ENCODE assay signal across 17 cellular contexts in genomic region chr2:61758159-61758558, GRCh38.
DNase-seq lines count a peak whose midpoint lies in the region; ATAC-seq, FAIRE-seq and TF ChIP-seq lines count a peak whose summit lies in the region.
"Had no signal": no experiment of that assay in that cellular context is flagged by ENCODE, and none has a peak within 500 bp of the region (broad histone marks: within the 10 kb centered on the region; RNA-seq: fewer than 3 reads in every experiment).

No MANE protein-coding gene starts in this region.

- DNase-seq in activated CD4-positive, CD25-positive, alpha-beta regulatory T cell treated with anti-CD3 and anti-CD28 coated beads, Interleukin-2, amount 50 U/mL, for 72 hours: no peak
- DNase-seq in A549 (ENCODE audit: low read depth in 1 of 2, low spot score in 1 of 2): no peak
- DNase-seq in fibroblast of mammary gland (ENCODE audit: low read depth): peak; percentile 8
- DNase-seq in smooth muscle cell (lab: John Stamatoyannopoulos, UW; ENCODE audit: unreplicated experiment): no peak
- no peak for DNase-seq in T-helper 9 cell
- DNase-seq in thyroid gland: no peak
- DNase-seq: CD8-positive, alpha-beta T cell; DMS 273 treated with DMSO at 0.1 percent for 48 hours; DMS53; DND-41; EL; GOT3; H9 had no signal

- H3K36me3 ChIP-seq in smooth muscle cell (ENCODE audit: low read depth): peaks cover 3% of the 10 kb centered on the region
- no peaks in the 10 kb centered on the region for H3K36me3 ChIP-seq in thyroid gland
- H3K36me3 ChIP-seq: BLaER1 treated with 17β-estradiol and CSF1 and Interleukin-3, amounts not matched to agents 10 nM and 100 nM had no signal

- peak; percentile 51 to 52 for ATAC-seq in activated CD4-positive, CD25-positive, alpha-beta regulatory T cell treated with anti-CD3 and anti-CD28 coated beads, Interleukin-2, amount 50 U/mL, for 24 hours
- ATAC-seq in A549: no peak
- ATAC-seq: CD8-positive, alpha-beta T cell; GM12878 had no signal

- H3K4me2 ChIP-seq in A549 (no peak overlapping the region), smooth muscle cell (no peak overlapping the region)

- CTCF ChIA-PET in A549 (lab: Yijun Ruan, JAX): no interaction called here

- TF ChIP-seq CTCF in A549 (IDR thresholded peaks at IDR 0.05) (no peak), fibroblast of mammary gland (conservative IDR thresholded peaks at IDR 0.05; ENCODE audit: control insufficient read depth, insufficient read depth, low read depth, low read length) (no peak), smooth muscle cell (IDR thresholded peaks at IDR 0.05; ENCODE audit: borderline replicate concordance, insufficient read depth, poor library complexity, severe bottlenecking) (no peak), thyroid gland (IDR thresholded peaks at IDR 0.05) (no peak)

- POLR2A ChIA-PET in A549 (lab: Yijun Ruan, JAX): no interaction called here

- H3K27me3 ChIP-seq in smooth muscle cell (ENCODE audit: low read depth): no peaks in the 10 kb centered on the region
- no peaks in the 10 kb centered on the region for H3K27me3 ChIP-seq in thyroid gland
- H3K27me3 ChIP-seq: BLaER1 treated with 17β-estradiol and CSF1 and Interleukin-3, amounts not matched to agents 10 nM and 100 nM had no signal

- H4K20me1 ChIP-seq in smooth muscle cell (ENCODE audit: low read depth): no peaks in the 10 kb centered on the region
- H4K20me1 ChIP-seq: BLaER1 treated with 17β-estradiol and CSF1 and Interleukin-3, amounts not matched to agents 10 nM and 100 nM had no signal

- peaks cover 28% of the 10 kb centered on the region for H3F3A ChIP-seq in smooth muscle cell (ENCODE audit: low read depth)

- H3K4me1 ChIP-seq in A549: peaks cover 33% of the 10 kb centered on the region
- peaks cover 11% of the 10 kb centered on the region for H3K4me1 ChIP-seq in smooth muscle cell (ENCODE audit: low read depth)
- peaks cover 3 to 4% of the 10 kb centered on the region in 2 donors for H3K4me1 ChIP-seq in thyroid gland

- TF ChIP-seq POLR2A in A549 (IDR thresholded peaks at IDR 0.05; ENCODE audit: low read length) (no peak), thyroid gland (IDR thresholded peaks at IDR 0.05) (no peak)

- no peak overlapping the region for H2AFZ ChIP-seq in smooth muscle cell (ENCODE audit: low read depth)

- intact Hi-C loops in thyroid gland (cut with DNase I): loop anchor here (10.0 kb wide), 1 partner anchor 53 kb away; no protein-coding TSS in a partner anchor

- no peaks in the 10 kb centered on the region for H3K79me2 ChIP-seq in smooth muscle cell (ENCODE audit: low read depth)

- FAIRE-seq in A549 (lab: Jason Lieb, UNC): no peak
- FAIRE-seq: GM12878 had no signal

- TF ChIP-seq RAD21 in A549 (conservative IDR thresholded peaks at IDR 0.05 in 1 of 2, IDR thresholded peaks at IDR 0.05 in 1 of 2): no peak

- H3K9ac ChIP-seq in smooth muscle cell (ENCODE audit: low read depth): no peak overlapping the region
- H3K9ac ChIP-seq: BLaER1 treated with 17β-estradiol and CSF1 and Interleukin-3, amounts not matched to agents 10 nM and 100 nM had no signal

- peaks cover 3% of the 10 kb centered on the region; the same call in 2 of the 3 replicates for H3K9me3 ChIP-seq in A549
- no peaks in the 10 kb centered on the region for H3K9me3 ChIP-seq in smooth muscle cell (replicated peaks; ENCODE audit: low read depth)
- no peaks in the 10 kb centered on the region for H3K9me3 ChIP-seq in thyroid gland

- peak overlapping the region; percentile 59 to 69; a peak in 5 of 6 replicates for H3K27ac ChIP-seq in A549
- H3K27ac ChIP-seq in smooth muscle cell (ENCODE audit: low read depth): peak overlapping the region; percentile 92
- H3K27ac ChIP-seq in thyroid gland: no peak overlapping the region
- H3K27ac ChIP-seq: 22Rv1; BLaER1 treated with 17β-estradiol and CSF1 and Interleukin-3, amounts not matched to agents 10 nM and 100 nM had no signal

- no peak overlapping the region for H3K4me3 ChIP-seq in A549
- no peak overlapping the region for H3K4me3 ChIP-seq in fibroblast of mammary gland (ENCODE audit: control insufficient read depth, low read depth, low read length)
- no peak overlapping the region for H3K4me3 ChIP-seq in smooth muscle cell
- no peak overlapping the region for H3K4me3 ChIP-seq in thyroid gland (replicated peaks in 1 of 3)
- H3K4me3 ChIP-seq: BLaER1 treated with 17β-estradiol and CSF1 and Interleukin-3, amounts not matched to agents 10 nM and 100 nM; GM12878 had no signal

- TF ChIP-seq EP300 in A549 (IDR thresholded peaks at IDR 0.05): no peak

TF ChIP-seq in A549, 52 proteins besides CTCF, POLR2A, EP300 and RAD21:
- no peak for TF ChIP-seq HES2 (IDR thresholded peaks at IDR 0.05)
- TF ChIP-seq MAZ (IDR thresholded peaks at IDR 0.05; ENCODE audit: borderline replicate concordance, low read depth, low read length): no peak
- no peak for TF ChIP-seq MYC (IDR thresholded peaks at IDR 0.05; ENCODE audit: borderline replicate concordance, low read length)
- TF ChIP-seq TFCP2L1 (CRISPR knock-in tag; IDR thresholded peaks at IDR 0.05): no peak
- no peak for TF ChIP-seq BHLHE40 (IDR thresholded peaks at IDR 0.05; ENCODE audit: low read depth, low read length)
- no peak for TF ChIP-seq GATA3 (IDR thresholded peaks at IDR 0.05; ENCODE audit: borderline replicate concordance)
- no peak for TF ChIP-seq BCL3 (IDR thresholded peaks at IDR 0.05)
- TF ChIP-seq HOXA7 (CRISPR knock-in tag; IDR thresholded peaks at IDR 0.05): no peak
- TF ChIP-seq KDM1A (IDR thresholded peaks at IDR 0.05; ENCODE audit: low read depth): no peak
- no peak for TF ChIP-seq JUN (IDR thresholded peaks at IDR 0.05)
- TF ChIP-seq RNF2 (IDR thresholded peaks at IDR 0.05; ENCODE audit: borderline replicate concordance, low read depth): no peak
- no peak for TF ChIP-seq PHF8 (IDR thresholded peaks at IDR 0.05; ENCODE audit: borderline replicate concordance, low read depth)
TF ChIP-seq in A549: peak in this region for 0.

Comparison
In these comparisons a context has a peak if more than half of its experiments do, and no peak if none do; other contexts are left out.
1. ATAC-seq: peak in activated CD4-positive, CD25-positive, alpha-beta regulatory T cell treated with anti-CD3 and anti-CD28 coated beads, Interleukin-2, amount 50 U/mL, for 24 hours (2 of 2); none in A549 (0 of 2).
2. H3K27ac ChIP-seq: peak in A549 (2 of 2) and smooth muscle cell (single experiment); none in thyroid gland (0 of 3).